Comparison of ENCODE assay signal across 28 cellular contexts in genomic region chr20:53338716-53339115, GRCh38.
"Had no signal": no experiment of that assay in that cellular context is flagged by ENCODE, and none has a peak within 500 bp of the region (broad histone marks: within the 10 kb centered on the region; RNA-seq: fewer than 3 reads in every experiment).

No MANE protein-coding gene starts in this region.

- H3K27ac ChIP-seq: colonic mucosa, coronary artery, dorsolateral prefrontal cortex, epithelial cell of prostate, esophagus muscularis mucosa, esophagus squamous epithelium, foreskin keratinocyte, gastrocnemius medialis, gastroesophageal sphincter, heart left ventricle, heart right ventricle had no signal

- FAIRE-seq: colon, endometrium, endothelial cell of umbilical vein, frontal cortex had no signal

- ATAC-seq: effector memory CD8-positive, alpha-beta T cell; esophagus mucosa; foreskin keratinocyte; gastrocnemius medialis; gastroesophageal sphincter; heart left ventricle; heart right ventricle had no signal

- H3K4me1 ChIP-seq: colonic mucosa, esophagus squamous epithelium, foreskin keratinocyte, gastroesophageal sphincter had no signal

- H3K36me3 ChIP-seq: colonic mucosa, esophagus muscularis mucosa, esophagus squamous epithelium, gastrocnemius medialis, gastroesophageal sphincter, heart left ventricle, heart right ventricle had no signal

- H3K9me3 ChIP-seq: colonic mucosa, esophagus muscularis mucosa, esophagus squamous epithelium, gastrocnemius medialis, gastroesophageal sphincter, heart left ventricle, heart right ventricle had no signal

- H3K27me3 ChIP-seq: colonic mucosa, esophagus muscularis mucosa, esophagus squamous epithelium, foreskin keratinocyte, gastrocnemius medialis, gastroesophageal sphincter, heart left ventricle, heart right ventricle had no signal

- DNase-seq: colonic mucosa; cortex of kidney; dermis blood vessel endothelial cell; dorsolateral prefrontal cortex; effector CD4-positive, alpha-beta T cell; effector CD8-positive, alpha-beta T cell; effector memory CD4-positive, alpha-beta T cell; effector memory CD8-positive, alpha-beta T cell; endodermal cell; erythroblast; esophagus squamous epithelium; foreskin fibroblast; foreskin keratinocyte; foreskin melanocyte; gastrocnemius medialis; glutamatergic neuron; head of caudate nucleus; heart left ventricle; heart right ventricle had no signal

- H3K4me3 ChIP-seq: colonic mucosa, coronary artery, dorsolateral prefrontal cortex, esophagus muscularis mucosa, esophagus squamous epithelium, gastrocnemius medialis, gastroesophageal sphincter, heart left ventricle, heart right ventricle had no signal
